In genomic region chr3:122005033-122005565, GRCh38 we compare ENCODE assay signal across 10 cellular contexts. TPM values are rescaled to one million over a fixed set of nuclear protein-coding genes. Genes with fewer than 3 reads are reported as not detected.
DNase-seq lines count a peak whose midpoint lies in the region; ATAC-seq, FAIRE-seq and TF ChIP-seq lines count a peak whose summit lies in the region.
"Had no signal": no experiment of that assay in that cellular context is flagged by ENCODE, and none has a peak within 500 bp of the region (broad histone marks: within the 10 kb centered on the region; RNA-seq: fewer than 3 reads in every experiment).

No MANE protein-coding gene starts in this region.

- no peaks in the 10 kb centered on the region for H4K20me1 ChIP-seq in HepG2 (ENCODE audit: insufficient read depth, low read length)

- H3K4me3 Mint-ChIP-seq in WTC11 (no peak overlapping the region), mesothelial cell of epicardium (no peak overlapping the region)

- H3K27ac ChIP-seq in C4-2B (peak overlapping the region; percentile 13; the same call in 1 of the 2 replicates), mesenchymal stem cell (ENCODE audit: low read length, poor library complexity, severe bottlenecking) (no peak overlapping the region), HepG2 (ENCODE audit: extremely low read length, insufficient read depth, low read length) (no peak overlapping the region)

- no peak overlapping the region for H3K4ac ChIP-seq in mesenchymal stem cell (ENCODE audit: low read depth in 1 of 2, low read length in 2 of 2)

- H3K27me3 Mint-ChIP-seq in WTC11 (ENCODE audit: low read depth) (no peaks in the 10 kb centered on the region), mesothelial cell of epicardium (ENCODE audit: low read depth) (no peaks in the 10 kb centered on the region)

- FAIRE-seq in HepG2 (lab: Jason Lieb, UNC), result no peak
- FAIRE-seq: keratinocyte had no signal

- H3K4me1 ChIP-seq in mesenchymal stem cell (ENCODE audit: control insufficient read depth, insufficient read depth, low read depth, low read length) (peaks cover 1% of the 10 kb centered on the region), HepG2 (ENCODE audit: insufficient read depth, low read length) (no peaks in the 10 kb centered on the region)

- POLR2A ChIA-PET in WTC11 (lab: Charles Lee) (interaction anchor here (0.8 kb wide), 1 partner anchor 10 kb away, joined by 3 read pairs; no protein-coding TSS in a partner anchor), HepG2 (lab: Yijun Ruan, JAX) (no interaction called here)

- H3K79me2 ChIP-seq in HepG2 (ENCODE audit: insufficient read depth, low read length), result no peaks in the 10 kb centered on the region

- H2BK15ac ChIP-seq in mesenchymal stem cell (ENCODE audit: low read depth, poor library complexity, severe bottlenecking), result no peak overlapping the region

- no peak overlapping the region for H3K23ac ChIP-seq in mesenchymal stem cell (ENCODE audit: low read length in 2 of 2)

- no peaks in the 10 kb centered on the region for H3K36me3 Mint-ChIP-seq in WTC11
- peaks cover 3% of the 10 kb centered on the region for H3K36me3 Mint-ChIP-seq in mesothelial cell of epicardium

- H3K9me3 ChIP-seq in mesenchymal stem cell (ENCODE audit: control insufficient read depth, low read length) (no peaks in the 10 kb centered on the region), HepG2 (ENCODE audit: low read length) (no peaks in the 10 kb centered on the region)

- TF ChIP-seq RAD21 in HepG2 (CRISPR knock-in tag; IDR thresholded peaks at IDR 0.05), result no peak

- TF ChIP-seq EP300 in HepG2 (IDR thresholded peaks at IDR 0.05; ENCODE audit: low read depth in 2 of 2, low read length in 2 of 2) (no peak), HepG2 (CRISPR knock-in tag; IDR thresholded peaks at IDR 0.05; ENCODE audit: borderline replicate concordance) (no peak)

- CTCF ChIA-PET in WTC11 (lab: Charles Lee) (interaction anchor here (1.4 to 2.2 kb wide), 2 partner anchors 9 to 15 kb away, joined by 5 to 24 read pairs; no protein-coding TSS in a partner anchor), HepG2 (lab: Yijun Ruan, JAX; ENCODE audit: low intra/inter-chr PET ratio, low total read pairs) (no interaction called here)

- intact Hi-C loops in HepG2 (cut with micrococcal nuclease; ENCODE audit: unreplicated experiment), result no loop called here

- no peak for TF ChIP-seq POLR2A in HepG2 (IDR thresholded peaks at IDR 0.05; ENCODE audit: insufficient read depth in 1 of 2, low read depth in 2 of 2, low read length in 2 of 2)

- H3K4me2 ChIP-seq in mesenchymal stem cell (ENCODE audit: low read length, poor library complexity, severe bottlenecking), result no peak overlapping the region
- no peak overlapping the region for H3K4me2 ChIP-seq in HepG2 (ENCODE audit: low read depth, low read length)

- H3K9me3 Mint-ChIP-seq in WTC11, result no peaks in the 10 kb centered on the region
- no peaks in the 10 kb centered on the region for H3K9me3 Mint-ChIP-seq in mesothelial cell of epicardium

- H3K79me1 ChIP-seq in mesenchymal stem cell (replicated peaks; ENCODE audit: low read length, poor library complexity, severe bottlenecking), result no peaks in the 10 kb centered on the region

- H3K4me1 Mint-ChIP-seq in WTC11, result peaks cover 53% of the 10 kb centered on the region
- peaks cover 17% of the 10 kb centered on the region for H3K4me1 Mint-ChIP-seq in mesothelial cell of epicardium

- WGBS in mesenchymal stem cell, result 71% methylated on average over 13 of the region's 13 CpGs
- WGBS in HepG2 (ENCODE audit: low lambda C conversion rate), result 70% methylated on average over 13 of the region's 13 CpGs

- H3K27ac Mint-ChIP-seq in WTC11 (no peak overlapping the region; the same call in 1 of the 2 replicates), mesothelial cell of epicardium (no peak overlapping the region)

- in situ Hi-C loops in HepG2 (cut with HindIII; ENCODE audit: extremely low pct_ligation_motif_present, low pct_unique_long_range_greater_than_20kb), result no loop called here

- no peak overlapping the region for H3K14ac ChIP-seq in mesenchymal stem cell (ENCODE audit: low read length in 2 of 2)

- no peak overlapping the region for H2BK120ac ChIP-seq in mesenchymal stem cell (ENCODE audit: low read depth, low read length)

- H3K9ac ChIP-seq in mesenchymal stem cell (ENCODE audit: low read length) (no peak overlapping the region), HepG2 (ENCODE audit: insufficient read depth, low read depth, low read length) (no peak overlapping the region)

- H3K36me3 ChIP-seq in mesenchymal stem cell (ENCODE audit: control insufficient read depth in 1 of 2, insufficient read depth in 2 of 2, low read depth in 1 of 2, low read length in 2 of 2) (no peaks in the 10 kb centered on the region), HepG2 (replicated peaks in 1 of 2; ENCODE audit: control insufficient read depth in 1 of 2, insufficient read depth in 2 of 2, low read length in 2 of 2) (no peaks in the 10 kb centered on the region)

- H3K27me3 ChIP-seq in mesenchymal stem cell (ENCODE audit: control insufficient read depth in 1 of 2, insufficient read depth in 1 of 2, low read length in 2 of 2) (peaks cover 2 to 6% of the 10 kb centered on the region in 2 experiments), HepG2 (ENCODE audit: control insufficient read depth in 1 of 2, insufficient read depth in 2 of 2, low read length in 2 of 2) (peaks cover 0 to 5% of the 10 kb centered on the region in 2 experiments; a peak in 1 of 5 replicates)

- TF ChIP-seq CTCF in C4-2B (conservative IDR thresholded peaks at IDR 0.05), result no peak
- TF ChIP-seq CTCF in WTC11 (IDR thresholded peaks at IDR 0.05), result no peak
- no peak for TF ChIP-seq CTCF in mesothelial cell of epicardium (IDR thresholded peaks at IDR 0.05; ENCODE audit: unreplicated experiment)
- no peak for TF ChIP-seq CTCF in HepG2 (CRISPR knock-in tag; IDR thresholded peaks at IDR 0.05)

- H2BK12ac ChIP-seq in mesenchymal stem cell (ENCODE audit: low read length in 2 of 2), result no peak overlapping the region

- no peak overlapping the region for H3K4me3 ChIP-seq in mesenchymal stem cell (ENCODE audit: insufficient read depth in 1 of 2, low read depth in 1 of 2, low read length in 2 of 2)
- H3K4me3 ChIP-seq in HepG2 (replicated peaks in 1 of 3; ENCODE audit: insufficient read depth in 1 of 3, low read depth in 2 of 3, low read length in 3 of 3), result no peak overlapping the region

- no peak overlapping the region for H4K91ac ChIP-seq in mesenchymal stem cell (ENCODE audit: low read length)

- no peak overlapping the region for H2AK5ac ChIP-seq in mesenchymal stem cell (ENCODE audit: low read length, severe bottlenecking)

- DNase-seq in WTC11 (ENCODE audit: low spot score), result peak; percentile 35
- DNase-seq in mesothelial cell of epicardium (ENCODE audit: low spot score in 2 of 2, unreplicated experiment in 2 of 2), result no peak
- no peak for DNase-seq in NCI-H446 treated with DMSO at 0.1 percent for 48 hours (lab: John Stamatoyannopoulos, UW)
- DNase-seq in mesenchymal stem cell, result no peak
- no peak for DNase-seq in HepG2 (ENCODE audit: low spot score)
- DNase-seq: cortex of kidney had no signal

- BruUV-seq in HepG2 (replicated peaks; lab: Mats Ljungman, UMichigan), result no TSS peak

- H4K8ac ChIP-seq in mesenchymal stem cell (ENCODE audit: low read length), result no peak overlapping the region

- H3K18ac ChIP-seq in mesenchymal stem cell (ENCODE audit: low read depth in 1 of 2, low read length in 2 of 2), result no peak overlapping the region

- no peak overlapping the region for H2BK5ac ChIP-seq in mesenchymal stem cell (ENCODE audit: low read depth, low read length, poor library complexity, severe bottlenecking)

- ATAC-seq in GM18520 (IDR thresholded peaks at IDR 0.05; ENCODE audit: unreplicated experiment) (peak; percentile 33), HG02938 (IDR thresholded peaks at IDR 0.05; ENCODE audit: unreplicated experiment) (peak; percentile 42), WTC11 (peak; percentile 41), HepG2 (no peak)

- H2AFZ ChIP-seq in mesenchymal stem cell (ENCODE audit: low read depth, low read length) (no peak overlapping the region), HepG2 (ENCODE audit: low read length) (no peak overlapping the region)

RNA-seq across cellular contexts. Expression of gene ILDR1, which starts 16.9 kb away (rescaled TPM):
- total RNA-seq in WTC11 (2021) (2.3 to 3.4 TPM (median 2.8 TPM) in 3 replicates), mesothelial cell of epicardium (3.4 to 4.1 TPM (median 4.1 TPM) in 3 replicates), HepG2 (2016; rRNA removed; fragmentation: Illumina TruSeq; extraction: Trizol) (not detected in 2 replicates)
- not detected for polyA plus RNA-seq in mesenchymal stem cell (2013, experiment 1 of 2)
- not detected for polyA plus RNA-seq in mesenchymal stem cell (2013, experiment 2 of 2)
- total RNA-seq in HepG2 (2016; cell fraction: cytosol; rRNA removed; fragmentation: Illumina TruSeq; extraction: Trizol; ENCODE audit: low read depth), result not detected in 2 replicates
- total RNA-seq in HepG2 (2016; cell fraction: insoluble cytoplasmic fraction; rRNA removed; fragmentation: Illumina TruSeq; extraction: Trizol), result not detected in 2 replicates
- not detected in 2 replicates for total RNA-seq in HepG2 (2016; cell fraction: membrane; rRNA removed; fragmentation: Illumina TruSeq; extraction: Trizol)
- not detected in 2 replicates for total RNA-seq in HepG2 (2016; cell fraction: nucleus; rRNA removed; fragmentation: Illumina TruSeq; extraction: Trizol)
- polyA plus RNA-seq in HepG2 (2011; rRNA removed), result not detected in 2 replicates
- polyA plus RNA-seq in HepG2 (2011; cell fraction: cytosol; rRNA removed), result not detected in 2 replicates
- polyA plus RNA-seq in HepG2 (2011; cell fraction: nucleus; rRNA removed), result not detected in 2 replicates
- polyA plus RNA-seq in HepG2 (2012), result 0.09 TPM in 1 of 2 replicates, not detected in the other
- not detected in 2 replicates for polyA plus RNA-seq in HepG2 (2016; cell fraction: cytosol; fragmentation: Illumina TruSeq; extraction: Trizol; ENCODE audit: low read depth)
- polyA plus RNA-seq in HepG2 (2016; cell fraction: insoluble cytoplasmic fraction; fragmentation: Illumina TruSeq; extraction: Trizol; ENCODE audit: low read depth), result not detected in 2 replicates
- polyA plus RNA-seq in HepG2 (2016; cell fraction: membrane; fragmentation: Illumina TruSeq; extraction: Trizol; ENCODE audit: low read depth), result not detected in 2 replicates
- not detected in 2 replicates for polyA plus RNA-seq in HepG2 (2016; cell fraction: nucleus; fragmentation: Illumina TruSeq; extraction: Trizol; ENCODE audit: insufficient read depth, low read depth)
- not detected in 2 replicates for polyA minus RNA-seq in HepG2 (2011; rRNA and poly(A)+ RNA removed; ENCODE audit: low replicate concordance)
- not detected in 2 replicates for polyA minus RNA-seq in HepG2 (2011; cell fraction: cytosol; rRNA and poly(A)+ RNA removed)
- not detected in 2 replicates for polyA minus RNA-seq in HepG2 (2011; cell fraction: nucleus; rRNA and poly(A)+ RNA removed)

RNA-seq across cellular contexts. Expression of gene CD86, which starts 50.1 kb away (rescaled TPM):
- total RNA-seq in WTC11 (2021), result 0.25 to 0.61 TPM (median 0.30 TPM) in 3 replicates
- 0.33 to 0.47 TPM (median 0.34 TPM) in 3 replicates for total RNA-seq in mesothelial cell of epicardium
- polyA plus RNA-seq in mesenchymal stem cell (2013, experiment 1 of 2), result not detected
- polyA plus RNA-seq in mesenchymal stem cell (2013, experiment 2 of 2), result not detected
- total RNA-seq in HepG2 (2016; rRNA removed; fragmentation: Illumina TruSeq; extraction: Trizol), result not detected in 2 replicates
- total RNA-seq in HepG2 (2016; cell fraction: cytosol; rRNA removed; fragmentation: Illumina TruSeq; extraction: Trizol; ENCODE audit: low read depth), result not detected in 2 replicates
- total RNA-seq in HepG2 (2016; cell fraction: insoluble cytoplasmic fraction; rRNA removed; fragmentation: Illumina TruSeq; extraction: Trizol), result not detected in 2 replicates
- total RNA-seq in HepG2 (2016; cell fraction: membrane; rRNA removed; fragmentation: Illumina TruSeq; extraction: Trizol), result not detected in 2 replicates
- total RNA-seq in HepG2 (2016; cell fraction: nucleus; rRNA removed; fragmentation: Illumina TruSeq; extraction: Trizol), result not detected in 2 replicates
- not detected in 2 replicates for polyA plus RNA-seq in HepG2 (2011; rRNA removed)
- polyA plus RNA-seq in HepG2 (2011; cell fraction: cytosol; rRNA removed), result not detected in 2 replicates
- not detected in 2 replicates for polyA plus RNA-seq in HepG2 (2011; cell fraction: nucleus; rRNA removed)
- polyA plus RNA-seq in HepG2 (2012), result not detected in 2 replicates
- polyA plus RNA-seq in HepG2 (2016; cell fraction: cytosol; fragmentation: Illumina TruSeq; extraction: Trizol; ENCODE audit: low read depth), result not detected in 2 replicates
- not detected in 2 replicates for polyA plus RNA-seq in HepG2 (2016; cell fraction: insoluble cytoplasmic fraction; fragmentation: Illumina TruSeq; extraction: Trizol; ENCODE audit: low read depth)
- not detected in 2 replicates for polyA plus RNA-seq in HepG2 (2016; cell fraction: membrane; fragmentation: Illumina TruSeq; extraction: Trizol; ENCODE audit: low read depth)
- polyA plus RNA-seq in HepG2 (2016; cell fraction: nucleus; fragmentation: Illumina TruSeq; extraction: Trizol; ENCODE audit: insufficient read depth, low read depth), result not detected in 2 replicates
- polyA minus RNA-seq in HepG2 (2011; rRNA and poly(A)+ RNA removed; ENCODE audit: low replicate concordance), result not detected in 2 replicates
- not detected in 2 replicates for polyA minus RNA-seq in HepG2 (2011; cell fraction: cytosol; rRNA and poly(A)+ RNA removed)
- not detected in 2 replicates for polyA minus RNA-seq in HepG2 (2011; cell fraction: nucleus; rRNA and poly(A)+ RNA removed)
